Comparison of ENCODE assay signal across 9 cellular contexts in the genomic region with DNA sequence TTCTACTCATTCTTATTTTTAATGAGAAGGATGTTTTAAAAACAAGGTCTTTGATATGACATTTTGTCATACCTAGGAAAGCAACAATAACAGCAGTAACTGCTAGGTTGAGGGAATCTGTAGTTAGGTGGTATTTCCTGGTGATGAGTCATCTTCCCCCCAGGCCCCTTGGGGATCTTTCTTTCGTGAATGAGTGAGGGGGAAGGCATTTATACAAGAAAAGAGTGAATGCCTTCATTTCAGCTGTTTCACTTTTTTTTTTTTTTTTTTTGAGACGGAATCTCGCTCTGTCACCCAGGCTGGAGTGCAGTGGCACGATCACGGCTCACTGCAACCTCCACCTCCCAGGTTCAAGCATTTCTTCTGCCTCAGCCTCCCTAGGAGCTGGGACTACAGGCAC.
DNase-seq lines count a peak whose midpoint lies in the region; ATAC-seq, FAIRE-seq and TF ChIP-seq lines count a peak whose summit lies in the region.
"Had no signal": no experiment of that assay in that cellular context is flagged by ENCODE, and none has a peak within 500 bp of the region (broad histone marks: within the 10 kb centered on the region; RNA-seq: fewer than 3 reads in every experiment).

No MANE protein-coding gene starts in this region.

- H3K36me3 ChIP-seq in SJSA1, result no peaks in the 10 kb centered on the region
- H3K36me3 ChIP-seq in skeletal muscle tissue (ENCODE audit: control insufficient read depth in 3 of 3, insufficient read depth in 3 of 3, low read length in 3 of 3), result no peaks in the 10 kb centered on the region
- no peaks in the 10 kb centered on the region for H3K36me3 ChIP-seq in pancreas

- H3K9ac ChIP-seq in skeletal muscle tissue (ENCODE audit: low read depth in 1 of 3, low read length in 3 of 3), result no peak overlapping the region

- H3K9me3 ChIP-seq in SJSA1 (replicated peaks) (no peaks in the 10 kb centered on the region), skeletal muscle tissue (ENCODE audit: control insufficient read depth in 3 of 3, low read length in 3 of 3) (no peaks in the 10 kb centered on the region), pancreas (no peaks in the 10 kb centered on the region)

- H3K27ac ChIP-seq in SJSA1 (peak overlapping the region; percentile 85), skeletal muscle tissue (ENCODE audit: low read depth, low read length) (peak overlapping the region; percentile 31), pancreas (no peak overlapping the region)

- peak; percentile 7 for DNase-seq in NCI-H446 treated with DMSO at 0.1 percent for 48 hours (lab: John Stamatoyannopoulos, UW)
- no peak for DNase-seq in NCI-H446 (lab: John Stamatoyannopoulos, UW)
- DNase-seq in SJSA1 (ENCODE audit: low read depth in 1 of 2, low spot score in 2 of 2), result peak; percentile 84 to 93
- DNase-seq in fibroblast of pulmonary artery (ENCODE audit: low read depth), result peak; percentile 85
- DNase-seq in pancreas, result no peak
- no peak for DNase-seq in NCI-H345 treated with DMSO at 0.1 percent for 48 hours (lab: John Stamatoyannopoulos, UW; ENCODE audit: unreplicated experiment)
- DNase-seq in GM19238 (ENCODE audit: insufficient read length, low spot score), result no peak

- H3K4me1 ChIP-seq in SJSA1 (replicated peaks) (peaks cover 67% of the 10 kb centered on the region), skeletal muscle tissue (ENCODE audit: control insufficient read depth in 3 of 3, insufficient read depth in 3 of 3, low read length in 3 of 3) (peaks cover 21 to 25% (median 21%) of the 10 kb centered on the region in 3 donors), pancreas (peaks cover 10 to 39% (median 26%) of the 10 kb centered on the region in 3 donors)

- H3K27me3 ChIP-seq in SJSA1 (replicated peaks) (no peaks in the 10 kb centered on the region), skeletal muscle tissue (ENCODE audit: control insufficient read depth in 3 of 3, insufficient read depth in 3 of 3, low read length in 3 of 3) (no peaks in the 10 kb centered on the region), pancreas (no peaks in the 10 kb centered on the region)

- FAIRE-seq in pancreas (lab: Jason Lieb, UNC), result no peak
- FAIRE-seq: A204.1 had no signal

- intact Hi-C loops in pancreas (cut with DNase I), result no loop called here

- no peak for ATAC-seq in pancreas

- whole genome bisulfite sequencing in pancreas, 2 donors, result 51 to 80% methylated on average over 5 of the region's 5 CpGs

- TF ChIP-seq CTCF in fibroblast of pulmonary artery (IDR thresholded peaks at IDR 0.05; ENCODE audit: low read length, missing control alignments), result no peak
- no peak for TF ChIP-seq CTCF in pancreas (IDR thresholded peaks at IDR 0.05)

- H3K4me3 ChIP-seq in SJSA1 (no peak overlapping the region; the same call in 1 of the 2 replicates), fibroblast of pulmonary artery (replicated peaks; ENCODE audit: low read depth, low read length) (peak overlapping the region; percentile 25), skeletal muscle tissue (ENCODE audit: low read length in 3 of 3) (no peak overlapping the region), pancreas (no peak overlapping the region)

Comparison
In these comparisons a context has a peak if more than half of its experiments do, and no peak if none do; other contexts are left out.
1. DNase-seq: peak in NCI-H446 treated with DMSO at 0.1 percent for 48 hours (single experiment), SJSA1 (2 of 2) and fibroblast of pulmonary artery (single experiment); none in NCI-H446 (0 of 2), pancreas (0 of 6), NCI-H345 treated with DMSO at 0.1 percent for 48 hours (single experiment) and GM19238 (single experiment).
2. H3K27ac ChIP-seq: peak in SJSA1 (single experiment) and skeletal muscle tissue (single experiment); none in pancreas (0 of 4).